1 cellular context compared by ENCODE assay signal in the genomic region with DNA sequence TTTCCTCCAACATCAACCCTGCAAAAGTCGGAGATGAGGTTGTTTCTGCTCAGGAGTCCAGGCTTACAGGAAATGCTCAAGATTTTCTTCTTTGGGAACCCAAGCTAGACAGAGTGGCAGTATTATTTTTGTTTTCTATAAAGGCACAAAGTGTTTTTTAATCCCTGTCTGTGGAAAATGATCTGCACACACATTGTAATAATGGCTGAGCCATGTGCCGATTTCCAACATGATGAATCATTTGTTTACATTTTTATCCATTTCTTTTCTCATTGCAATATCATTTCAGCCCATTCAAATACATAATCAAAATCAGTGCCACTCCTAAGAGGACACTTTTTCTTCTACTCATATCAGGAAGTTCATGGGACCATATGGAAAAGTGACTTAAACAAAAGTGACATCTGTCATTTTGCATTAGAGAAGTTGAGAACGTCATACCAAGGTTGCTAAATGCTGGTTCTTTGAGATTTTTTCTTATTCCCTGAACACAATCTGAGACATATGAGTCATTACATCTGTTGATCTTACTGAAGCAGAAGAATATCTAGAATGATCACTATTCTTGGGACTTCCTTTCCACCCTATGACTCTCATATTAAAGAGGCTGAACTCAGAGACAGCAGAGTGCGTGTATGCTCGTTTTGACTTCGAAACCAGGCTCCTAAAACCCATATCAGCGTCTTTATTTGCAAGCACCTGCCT.
TF ChIP-seq lines count a peak whose summit lies in the region.

No MANE protein-coding gene starts in this region.

TF ChIP-seq in HEK293T, 16 proteins besides CTCF, POLR2A, EP300 and RAD21:
- TF ChIP-seq TARDBP (IDR thresholded peaks at IDR 0.05) = no peak
TF ChIP-seq in HEK293T: peak in this region for 0.
